Comparison of ENCODE assay signal across 8 cellular contexts in the genomic region with DNA sequence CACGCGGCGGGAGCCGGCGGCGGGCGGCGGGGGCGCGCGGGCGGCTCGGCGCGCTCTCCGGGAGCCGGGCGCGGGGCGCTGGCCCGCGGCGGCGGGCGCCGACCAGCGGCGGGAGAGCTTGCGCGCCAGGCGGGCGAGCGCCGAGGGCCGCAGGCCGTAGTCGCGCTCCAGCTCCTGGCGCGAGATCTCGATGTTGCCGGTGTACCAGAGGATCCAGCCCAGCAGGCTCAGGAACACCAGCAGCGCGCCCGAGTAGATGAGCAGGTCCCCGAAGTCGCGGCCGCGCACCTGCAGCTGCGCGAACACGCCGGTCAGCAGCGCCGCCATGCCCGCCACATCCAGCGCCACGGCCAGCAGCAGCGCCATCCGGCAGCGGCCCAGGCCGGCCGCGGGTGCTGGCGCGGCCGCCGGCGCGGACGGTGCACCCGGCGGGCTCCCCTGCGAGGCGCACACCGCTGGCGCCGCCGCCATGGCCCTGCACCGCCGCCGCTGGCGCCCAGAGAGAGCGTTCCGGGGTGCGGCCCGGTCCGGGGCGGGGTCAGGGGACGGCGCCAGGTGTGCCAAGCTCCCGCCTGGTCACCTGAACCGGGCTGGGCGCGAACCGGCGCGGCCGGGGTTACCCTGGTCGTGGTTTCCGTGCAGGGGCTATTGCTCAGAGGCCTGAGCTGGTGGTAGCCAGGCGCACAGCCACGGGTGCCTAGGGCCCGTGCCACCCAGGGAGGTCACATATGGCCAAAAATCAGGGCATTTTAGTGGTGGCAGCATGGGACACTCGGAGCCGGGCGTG. TPM values are rescaled to one million over a fixed set of nuclear protein-coding genes. Genes with fewer than 3 reads are reported as not detected.
DNase-seq lines count a peak whose midpoint lies in the region; ATAC-seq and TF ChIP-seq lines count a peak whose summit lies in the region.

A gene with protein sequence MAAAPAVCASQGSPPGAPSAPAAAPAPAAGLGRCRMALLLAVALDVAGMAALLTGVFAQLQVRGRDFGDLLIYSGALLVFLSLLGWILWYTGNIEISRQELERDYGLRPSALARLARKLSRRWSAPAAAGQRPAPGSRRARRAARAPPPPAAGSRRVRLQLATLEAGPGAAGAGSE (minus strand): TSS at position 504 of the 787 bp plus-strand sequence. CDS start 33 bp downstream, at position 471.

- 4 to 6% (median 5%) methylated on average over 37 to 108 of the region's 108 CpGs; no CpG with 5 or more reads in 1 of the 4 donors for WGBS in adrenal gland, 4 donors

- peak; percentile 59 for DNase-seq in DMS114 treated with DMSO at 0.1 percent for 48 hours (lab: John Stamatoyannopoulos, UW; ENCODE audit: unreplicated experiment)
- peak; percentile 88 for DNase-seq in HT-29 (ENCODE audit: low spot score)
- no peak for DNase-seq in RWPE1 (ENCODE audit: low spot score)
- peak; percentile 49 to 84 (median 71) for DNase-seq in adrenal gland
- peak; percentile 80 for DNase-seq in cardiac septum (ENCODE audit: low spot score)

- peak within 1 kb of the TSS; percentile 87 for H3K4me2 ChIP-seq in parathyroid adenoma (ENCODE audit: low read length)

- H3K4me1 ChIP-seq in adrenal gland (replicated peaks in 1 of 2): peaks cover 30 to 38% of the 10 kb centered on the region in 2 donors
- peaks cover 20% of the 10 kb centered on the region for H3K4me1 ChIP-seq in parathyroid adenoma

- H3K9me3 ChIP-seq in adrenal gland (replicated peaks in 1 of 3): no peaks in the 10 kb centered on the region
- no peaks in the 10 kb centered on the region for H3K9me3 ChIP-seq in parathyroid adenoma (ENCODE audit: control insufficient read depth, low read length)

- no peak for ATAC-seq in GM19324 (IDR thresholded peaks at IDR 0.05; ENCODE audit: low FRiP score, unreplicated experiment)
- ATAC-seq in GM21576 (IDR thresholded peaks at IDR 0.05; ENCODE audit: unreplicated experiment): no peak

- intact Hi-C loops in adrenal gland (cut with DNase I) (loop anchor here in 1 of 2 donors (5.0 kb wide), 1 partner anchor 82 kb away; no protein-coding TSS in a partner anchor), cardiac septum (cut with DNase I) (loop anchor here (2.0 kb wide), 1 partner anchor 83 kb away; no protein-coding TSS in a partner anchor)

- H3K27me3 ChIP-seq in adrenal gland: no peaks in the 10 kb centered on the region
- no peaks in the 10 kb centered on the region for H3K27me3 ChIP-seq in parathyroid adenoma (ENCODE audit: control insufficient read depth, insufficient read depth, low read length)

- peaks cover 29% of the 10 kb centered on the region for H3K79me2 ChIP-seq in parathyroid adenoma

- H3K36me3 ChIP-seq in adrenal gland (replicated peaks in 1 of 2) (peaks cover 0 to 21% of the 10 kb centered on the region in 2 donors), parathyroid adenoma (ENCODE audit: control insufficient read depth, insufficient read depth, low read length) (no peaks in the 10 kb centered on the region)

- H2AFZ ChIP-seq in parathyroid adenoma: peak within 1 kb of the TSS; percentile 82

- peak within 1 kb of the TSS; percentile 98 for H3K27ac ChIP-seq in RWPE1
- H3K27ac ChIP-seq in adrenal gland: peak within 1 kb of the TSS; percentile 71 to 96 (median 87)
- H3K27ac ChIP-seq in parathyroid adenoma: peak within 1 kb of the TSS; percentile 94

- peak within 1 kb of the TSS in 1 of 4 donors; percentile 85 for H3K4me3 ChIP-seq in adrenal gland
- H3K4me3 ChIP-seq in parathyroid adenoma (ENCODE audit: low read depth, low read length): peak within 1 kb of the TSS; percentile 72

- TF ChIP-seq POLR2A in adrenal gland (IDR thresholded peaks at IDR 0.05): peak; percentile 45 to 67

- TF ChIP-seq CTCF in RWPE1 (conservative IDR thresholded peaks at IDR 0.05; ENCODE audit: low read depth): peak; percentile 59
- peak in 2 of 6 experiments; percentile 20 to 38 for TF ChIP-seq CTCF in adrenal gland (IDR thresholded peaks at IDR 0.05)
- TF ChIP-seq CTCF in parathyroid adenoma (IDR thresholded peaks at IDR 0.05): no peak

- POLR2A ChIA-PET in RWPE1 (lab: Yijun Ruan, JAX; ENCODE audit: low non-redundant PET): interaction anchor here (0.6 to 1.7 kb wide), 13 partner anchors 11 to 241 kb away, joined by 3 to 9 read pairs (median 4); a partner anchor contains a TSS

- peak within 1 kb of the TSS; percentile 69 for H3K9ac ChIP-seq in parathyroid adenoma

- CTCF ChIA-PET in RWPE1 (lab: Yijun Ruan, JAX): interaction anchor here (0.5 to 2.0 kb wide), 16 partner anchors 15 to 294 kb away, joined by 3 to 21 read pairs (median 3); a partner anchor contains a TSS

RNA-seq across cellular contexts. Expression of the gene that starts here (rescaled TPM):
- total RNA-seq in HT-29 (2014; rRNA removed; shearing (Covaris generic)): 87.8 and 92.7 TPM in 2 replicates
- total RNA-seq in adrenal gland (1 to 10 TPM; 2.7 to 9.3 (median 3.7) TPM), cardiac septum (0.65 TPM)
- under 1 TPM in 1 of 3 donors, not detected in 2; 0.13 TPM for polyA plus RNA-seq in adrenal gland

Comparison
In these comparisons a context has a peak if more than half of its experiments do, and no peak if none do; other contexts are left out.
1. Peak in DNase-seq in cardiac septum; RNA of the gene not detected or under 1 TPM.